Comparison of ENCODE assay signal across 1 cellular context in genomic region chr4:99934891-99935290, GRCh38.
TF ChIP-seq lines count a peak whose summit lies in the region.

No MANE protein-coding gene starts in this region.

TF ChIP-seq in endothelial cell of umbilical vein, 7 proteins besides CTCF, POLR2A, EP300 and RAD21:
- TF ChIP-seq MAX (IDR thresholded peaks at IDR 0.05; ENCODE audit: insufficient read depth, insufficient read length) (no peak), JUN (IDR thresholded peaks at IDR 0.05; ENCODE audit: borderline replicate concordance, insufficient read depth, insufficient read length, low read depth) (no peak), POLR2AphosphoS5 (IDR thresholded peaks at IDR 0.05; ENCODE audit: insufficient read depth, low read depth, low read length) (no peak), FOS (IDR thresholded peaks at IDR 0.05; ENCODE audit: borderline replicate concordance, insufficient read depth, low read length) (no peak), MYC (IDR thresholded peaks at IDR 0.05; ENCODE audit: low read depth, low read length) (no peak), GATA2 (IDR thresholded peaks at IDR 0.05; ENCODE audit: insufficient read depth, insufficient read length, low read depth, low read length) (no peak), EZH2 (IDR thresholded peaks at IDR 0.05; ENCODE audit: borderline replicate concordance, low read depth, low read length, severe bottlenecking) (no peak)
